ENCODE assay signal across 27 cellular contexts in genomic region chr2:76938153-76938552, GRCh38.
"Had no signal": no experiment of that assay in that cellular context is flagged by ENCODE, and none has a peak within 500 bp of the region (broad histone marks: within the 10 kb centered on the region; RNA-seq: fewer than 3 reads in every experiment).

No MANE protein-coding gene starts in this region.

- FAIRE-seq: colon, endometrium, endothelial cell of umbilical vein had no signal

- H3K4me3 Mint-ChIP-seq: dendritic cell treated with granulocyte-macrophage colony-stimulating factor and Interleukin-4, amounts not matched to agents 40 ng/mL and 50 ng/mL, for 4 days; effector memory CD8-positive, alpha-beta T cell; endodermal cell had no signal

- ATAC-seq: effector memory CD8-positive, alpha-beta T cell; esophagus mucosa; foreskin keratinocyte; gastrocnemius medialis; gastroesophageal sphincter; heart left ventricle; heart right ventricle had no signal

- H3K27me3 Mint-ChIP-seq: dendritic cell treated with granulocyte-macrophage colony-stimulating factor and Interleukin-4, amounts not matched to agents 40 ng/mL and 50 ng/mL, for 4 days; effector memory CD8-positive, alpha-beta T cell had no signal

- H3K27me3 ChIP-seq: colonic mucosa, dorsolateral prefrontal cortex, esophagus muscularis mucosa, esophagus squamous epithelium, foreskin keratinocyte, gastrocnemius medialis, gastroesophageal sphincter, heart left ventricle, heart right ventricle had no signal

- H3K27ac Mint-ChIP-seq: dendritic cell treated with granulocyte-macrophage colony-stimulating factor and Interleukin-4, amounts not matched to agents 40 ng/mL and 50 ng/mL, for 4 days; effector memory CD8-positive, alpha-beta T cell; endodermal cell had no signal

- H3K36me3 ChIP-seq: colonic mucosa, esophagus muscularis mucosa, esophagus squamous epithelium, gastrocnemius medialis, gastroesophageal sphincter, heart left ventricle, heart right ventricle had no signal

- H3K4me1 ChIP-seq: colonic mucosa, esophagus muscularis mucosa, esophagus squamous epithelium, foreskin keratinocyte, gastrocnemius medialis, gastroesophageal sphincter, heart left ventricle, heart right ventricle had no signal

- DNase-seq: colonic mucosa; cortex of kidney; dermis blood vessel endothelial cell; dorsolateral prefrontal cortex; effector CD4-positive, alpha-beta T cell; effector CD8-positive, alpha-beta T cell; effector memory CD4-positive, alpha-beta T cell; effector memory CD8-positive, alpha-beta T cell; endodermal cell; erythroblast; esophagus squamous epithelium; foreskin fibroblast; foreskin keratinocyte; foreskin melanocyte; gastrocnemius medialis; glutamatergic neuron; heart left ventricle; heart right ventricle had no signal

- H3K9me3 Mint-ChIP-seq: dendritic cell treated with granulocyte-macrophage colony-stimulating factor and Interleukin-4, amounts not matched to agents 40 ng/mL and 50 ng/mL, for 4 days had no signal

- H3K9me3 ChIP-seq: colonic mucosa, esophagus muscularis mucosa, esophagus squamous epithelium, gastrocnemius medialis, gastroesophageal sphincter had no signal

- H3K27ac ChIP-seq: colonic mucosa, coronary artery, dorsolateral prefrontal cortex, epithelial cell of prostate, esophagus muscularis mucosa, esophagus squamous epithelium, foreskin keratinocyte, gastrocnemius medialis, gastroesophageal sphincter, heart left ventricle, heart right ventricle had no signal

- H3K4me3 ChIP-seq: colonic mucosa, coronary artery, dorsolateral prefrontal cortex, esophagus muscularis mucosa, esophagus squamous epithelium, gastrocnemius medialis, gastroesophageal sphincter, heart left ventricle, heart right ventricle had no signal
